Comparison of ENCODE assay signal across 18 cellular contexts in the genomic region with DNA sequence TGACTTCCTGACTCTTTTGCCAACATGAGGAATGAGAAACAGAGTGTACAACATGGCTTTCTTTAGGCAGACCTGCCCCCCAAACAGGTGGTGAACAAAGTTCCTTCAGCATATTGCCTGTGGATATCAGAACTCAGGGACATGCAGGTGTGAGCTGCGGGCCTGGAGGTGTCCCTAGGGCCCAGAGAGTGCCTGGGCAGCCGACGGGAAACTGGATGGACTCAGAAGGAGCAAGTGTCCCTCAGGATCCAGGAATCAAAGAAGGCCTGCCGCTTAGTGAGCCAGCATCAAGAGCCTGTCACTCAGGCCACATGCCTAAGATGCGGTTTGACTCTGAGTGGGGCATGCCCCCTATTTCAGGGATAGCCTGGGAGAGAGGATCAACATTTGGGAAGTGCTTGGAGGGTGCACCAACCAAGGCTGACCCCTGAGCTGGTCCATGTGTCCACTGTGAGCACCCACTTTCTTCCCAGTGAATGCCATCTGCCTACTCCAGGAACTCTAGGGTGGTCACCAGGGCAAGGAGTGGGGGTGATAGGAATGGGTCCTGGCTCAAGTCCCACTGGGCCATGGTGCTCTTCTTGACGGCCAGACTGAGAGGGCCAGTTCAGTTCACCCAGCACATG.
"Had no signal": no experiment of that assay in that cellular context is flagged by ENCODE, and none has a peak within 500 bp of the region (broad histone marks: within the 10 kb centered on the region; RNA-seq: fewer than 3 reads in every experiment).

No MANE protein-coding gene starts in this region.

- H3K4me1 ChIP-seq: left lung had no signal

- H3K4me1 Mint-ChIP-seq: central memory CD8-positive, alpha-beta T cell; memory B cell; naive thymus-derived CD8-positive, alpha-beta T cell; stimulated activated effector memory CD8-positive, alpha-beta T cell treated with anti-CD3 and anti-CD28 coated beads, Interleukin-12 subunit alpha, Interleukin-12 subunit beta, amount 100 ng/mL, for 72 hours had no signal

- H3K36me3 ChIP-seq: left lung, tibial nerve, WERI-Rb-1 had no signal

- DNase-seq: activated CD8-positive, alpha-beta memory T cell treated with anti-CD3 and anti-CD28 coated beads, Interleukin-2, amount 50 U/mL, for 4 hours; activated CD8-positive, alpha-beta T cell treated with anti-CD3 and anti-CD28 coated beads, Interleukin-2, amount 10 ng/mL, durations not matched to agents 7 days and 5 days; activated gamma-delta T cell; activated T-cell treated with anti-CD3 and anti-CD28 coated beads, Interleukin-2, amount 50 U/mL, for 72 hours; dermis blood vessel endothelial cell; effector memory CD8-positive, alpha-beta T cell; foreskin melanocyte; islet precursor cell; left lung; naive thymus-derived CD8-positive, alpha-beta T cell; nucleus accumbens; WERI-Rb-1 had no signal

- H3K27ac ChIP-seq: left lung, tibial nerve, WERI-Rb-1 had no signal

- H3K36me3 Mint-ChIP-seq: activated naive CD4-positive, alpha-beta T cell treated with anti-CD3 and anti-CD28 coated beads, Interleukin-2, amount 50 U/mL, for 72 hours; brain; memory B cell; naive thymus-derived CD8-positive, alpha-beta T cell; stimulated activated effector memory CD8-positive, alpha-beta T cell treated with anti-CD3 and anti-CD28 coated beads, Interleukin-12 subunit alpha, Interleukin-12 subunit beta, amount 100 ng/mL, for 72 hours had no signal

- H3K4me3 Mint-ChIP-seq: activated CD8-positive, alpha-beta T cell treated with anti-CD3 and anti-CD28 coated beads, Interleukin-2, amount 10 ng/mL, durations not matched to agents 7 days and 5 days; activated T-cell treated with anti-CD3 and anti-CD28 coated beads, Interleukin-2, amount 50 U/mL, for 72 hours; brain; central memory CD8-positive, alpha-beta T cell; effector memory CD8-positive, alpha-beta T cell; memory B cell; naive thymus-derived CD8-positive, alpha-beta T cell; stimulated activated effector memory CD8-positive, alpha-beta T cell treated with anti-CD3 and anti-CD28 coated beads, Interleukin-12 subunit alpha, Interleukin-12 subunit beta, amount 100 ng/mL, for 72 hours had no signal

- H3K9me3 ChIP-seq: left lung, tibial nerve had no signal

- H3K9me3 Mint-ChIP-seq: activated naive CD4-positive, alpha-beta T cell treated with anti-CD3 and anti-CD28 coated beads, Interleukin-2, amount 50 U/mL, for 72 hours; activated T-cell treated with anti-CD3 and anti-CD28 coated beads, Interleukin-2, amount 50 U/mL, for 72 hours; brain; central memory CD8-positive, alpha-beta T cell; effector memory CD8-positive, alpha-beta T cell; memory B cell; naive thymus-derived CD8-positive, alpha-beta T cell; stimulated activated effector memory CD8-positive, alpha-beta T cell treated with anti-CD3 and anti-CD28 coated beads, Interleukin-12 subunit alpha, Interleukin-12 subunit beta, amount 100 ng/mL, for 72 hours had no signal

- H3K27me3 Mint-ChIP-seq: brain; central memory CD8-positive, alpha-beta T cell; naive thymus-derived CD8-positive, alpha-beta T cell had no signal

- H3K27me3 ChIP-seq: left lung, tibial nerve had no signal

- H3K27ac Mint-ChIP-seq: activated CD8-positive, alpha-beta T cell treated with anti-CD3 and anti-CD28 coated beads, Interleukin-2, amount 10 ng/mL, durations not matched to agents 7 days and 5 days; activated naive CD4-positive, alpha-beta T cell treated with anti-CD3 and anti-CD28 coated beads, Interleukin-2, amount 50 U/mL, for 72 hours; activated T-cell treated with anti-CD3 and anti-CD28 coated beads, Interleukin-2, amount 50 U/mL, for 72 hours; brain; effector memory CD8-positive, alpha-beta T cell; memory B cell; naive thymus-derived CD8-positive, alpha-beta T cell; stimulated activated effector memory CD8-positive, alpha-beta T cell treated with anti-CD3 and anti-CD28 coated beads, Interleukin-12 subunit alpha, Interleukin-12 subunit beta, amount 100 ng/mL, for 72 hours had no signal

- ATAC-seq: activated CD8-positive, alpha-beta T cell treated with anti-CD3 and anti-CD28 coated beads, Interleukin-2, amount 10 ng/mL, durations not matched to agents 7 days and 5 days; activated naive CD4-positive, alpha-beta T cell treated with anti-CD3 and anti-CD28 coated beads, Interleukin-2, amount 50 U/mL, for 72 hours; activated T-cell treated with anti-CD3 and anti-CD28 coated beads, Interleukin-2, amount 50 U/mL, for 72 hours; effector memory CD8-positive, alpha-beta T cell; left lung; naive thymus-derived CD8-positive, alpha-beta T cell; stimulated activated effector memory CD8-positive, alpha-beta T cell treated with anti-CD3 and anti-CD28 coated beads, Interleukin-12 subunit alpha, Interleukin-12 subunit beta, amount 100 ng/mL, for 72 hours had no signal

- H3K4me3 ChIP-seq: left lung, tibial nerve had no signal
